In genomic region chr20:48635791-48636267, GRCh38 we compare ENCODE assay signal across 8 cellular contexts.
A peak's percentile ranks its signal among the peaks of the same experiment; 100 is the strongest.
DNase-seq lines count a peak whose midpoint lies in the region; ATAC-seq, FAIRE-seq and TF ChIP-seq lines count a peak whose summit lies in the region.

No MANE protein-coding gene starts in this region.

- no peaks in the 10 kb centered on the region for H3K9me3 ChIP-seq in A549

- no peaks in the 10 kb centered on the region for H3K27me3 Mint-ChIP-seq in activated CD8-positive, alpha-beta T cell treated with anti-CD3 and anti-CD28 coated beads for 36 hours
- no peaks in the 10 kb centered on the region for H3K27me3 Mint-ChIP-seq in effector memory CD8-positive, alpha-beta T cell

- no peak overlapping the region for H3K4me3 Mint-ChIP-seq in activated CD8-positive, alpha-beta T cell treated with anti-CD3 and anti-CD28 coated beads for 36 hours
- H3K4me3 Mint-ChIP-seq in effector memory CD8-positive, alpha-beta T cell, result peak overlapping the region in 1 of 2 donors; percentile 31

- TF ChIP-seq POLR2A in A549 (IDR thresholded peaks at IDR 0.05; ENCODE audit: low read length), result no peak

- DNase-seq in A549 (ENCODE audit: low read depth in 1 of 2, low spot score in 1 of 2), result peak; percentile 54 to 73
- DNase-seq in NCI-H460 (ENCODE audit: extremely low read depth, low read depth), result peak; percentile 34
- DNase-seq in activated CD8-positive, alpha-beta T cell treated with anti-CD3 and anti-CD28 coated beads for 36 hours, result peak; percentile 70
- DNase-seq in effector memory CD8-positive, alpha-beta T cell, result peak; percentile 53 to 70 (median 69)
- DNase-seq in mucosa of gallbladder (ENCODE audit: low spot score), result peak; percentile 44
- DNase-seq in stimulated activated naive CD4-positive, alpha-beta T cell treated with Interleukin-2 at 50 U/mL for 16 hours (lab: John Stamatoyannopoulos, UW), result peak; percentile 49

- no peaks in the 10 kb centered on the region for H3K4me1 Mint-ChIP-seq in activated CD8-positive, alpha-beta T cell treated with anti-CD3 and anti-CD28 coated beads for 36 hours (ENCODE audit: low read depth)
- H3K4me1 Mint-ChIP-seq in effector memory CD8-positive, alpha-beta T cell (ENCODE audit: low read depth in 2 of 2), result peaks cover 14 to 26% of the 10 kb centered on the region in 2 donors

- TF ChIP-seq EP300 in A549 (IDR thresholded peaks at IDR 0.05), result no peak

- TF ChIP-seq RAD21 in A549 (conservative IDR thresholded peaks at IDR 0.05 in 1 of 2, IDR thresholded peaks at IDR 0.05 in 1 of 2), result peak; percentile 77 to 82

- H3K4me1 ChIP-seq in A549, result no peaks in the 10 kb centered on the region

- H3K27ac Mint-ChIP-seq in activated CD8-positive, alpha-beta T cell treated with anti-CD3 and anti-CD28 coated beads for 36 hours, result peak overlapping the region; percentile 70
- H3K27ac Mint-ChIP-seq in effector memory CD8-positive, alpha-beta T cell, result peak overlapping the region; percentile 89 to 90

- H3K4me2 ChIP-seq in A549, result no peak overlapping the region

- peaks cover 37% of the 10 kb centered on the region for H3K36me3 Mint-ChIP-seq in activated CD8-positive, alpha-beta T cell treated with anti-CD3 and anti-CD28 coated beads for 36 hours (ENCODE audit: low read depth)
- peaks cover 80% of the 10 kb centered on the region for H3K36me3 Mint-ChIP-seq in effector memory CD8-positive, alpha-beta T cell (ENCODE audit: insufficient read depth)

- intact Hi-C loops in activated CD8-positive, alpha-beta T cell treated with anti-CD3 and anti-CD28 coated beads for 36 hours (cut with micrococcal nuclease), result no loop called here

- POLR2A ChIA-PET in A549 (lab: Yijun Ruan, JAX), result no interaction called here
- POLR2A ChIA-PET in activated CD8-positive, alpha-beta T cell treated with anti-CD3 and anti-CD28 coated beads for 36 hours (lab: Charles Lee), result no interaction called here

- ATAC-seq in A549 (peak; percentile 80 to 95), HG03097 (IDR thresholded peaks at IDR 0.05; ENCODE audit: low FRiP score, unreplicated experiment) (no peak)
- ATAC-seq in activated CD8-positive, alpha-beta T cell treated with anti-CD3 and anti-CD28 coated beads for 36 hours, result peak; percentile 83
- peak; percentile 77 for ATAC-seq in effector memory CD8-positive, alpha-beta T cell (replicated peaks)

- CTCF ChIA-PET in A549 (lab: Yijun Ruan, JAX), result interaction anchor here (0.6 to 6.3 kb wide), 11 partner anchors 11 to 1429 kb away, joined by 3 to 32 read pairs (median 4); no protein-coding TSS in a partner anchor
- CTCF ChIA-PET in activated CD8-positive, alpha-beta T cell treated with anti-CD3 and anti-CD28 coated beads for 36 hours (lab: Charles Lee), result interaction anchor here (0.7 to 2.3 kb wide), 12 partner anchors 9 to 287 kb away, joined by 3 to 12 read pairs (median 3); no protein-coding TSS in a partner anchor

- peak; percentile 64 for TF ChIP-seq CTCF in A549 (IDR thresholded peaks at IDR 0.05)
- peak; percentile 99 for TF ChIP-seq CTCF in GM12874 (IDR thresholded peaks at IDR 0.05; ENCODE audit: insufficient read depth, low read depth, low read length)
- TF ChIP-seq CTCF in activated CD8-positive, alpha-beta T cell treated with anti-CD3 and anti-CD28 coated beads for 36 hours (IDR thresholded peaks at IDR 0.05), result peak; percentile 74

- WGBS in A549 (ENCODE audit: missing lambda C conversion rate), result 30% methylated on average over 5 of the region's 5 CpGs

- H3K27ac ChIP-seq in A549, result no peak overlapping the region

- FAIRE-seq in A549 (lab: Jason Lieb, UNC), result no peak

- no peaks in the 10 kb centered on the region for H3K9me3 Mint-ChIP-seq in activated CD8-positive, alpha-beta T cell treated with anti-CD3 and anti-CD28 coated beads for 36 hours
- no peaks in the 10 kb centered on the region for H3K9me3 Mint-ChIP-seq in effector memory CD8-positive, alpha-beta T cell

- no peak overlapping the region for H3K4me3 ChIP-seq in A549

TF ChIP-seq in A549, 52 proteins besides CTCF, POLR2A, EP300 and RAD21:
- TF ChIP-seq KDM1A (IDR thresholded peaks at IDR 0.05; ENCODE audit: low read depth), result no peak
- peak; percentile 48 for TF ChIP-seq SMC3 (IDR thresholded peaks at IDR 0.05)
